In the genomic region with DNA sequence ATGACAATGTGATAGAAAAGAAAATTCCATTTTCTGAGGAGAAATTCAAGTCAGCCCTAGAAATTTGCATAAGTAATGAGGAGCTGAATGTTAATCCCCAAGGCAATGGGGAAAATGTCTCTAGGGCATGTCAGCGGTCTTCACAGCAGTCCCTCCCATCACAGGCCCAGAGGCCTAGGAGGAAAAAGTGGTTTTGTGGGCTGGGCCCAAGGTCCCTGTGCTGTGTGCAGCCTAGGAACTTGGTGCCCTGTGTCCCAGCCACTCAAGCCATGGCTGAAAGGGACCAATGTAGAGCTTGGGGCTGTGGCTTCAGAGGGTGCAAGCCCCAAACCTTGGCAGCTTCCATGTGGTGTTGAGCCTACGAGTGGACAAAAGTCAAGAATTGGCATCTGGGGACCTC, we compare ENCODE assay signal across 2 cellular contexts. TPM values are rescaled to one million over a fixed set of nuclear protein-coding genes. Genes with fewer than 3 reads are reported as not detected.
DNase-seq lines count a peak whose midpoint lies in the region; TF ChIP-seq lines count a peak whose summit lies in the region.
"Not testable (repeated sequence)": the region's sequence is repeated elsewhere in the genome, so short reads cannot be mapped to it uniquely, and the experiment has no call there.

No MANE protein-coding gene starts in this region.

- POLR2A ChIA-PET in HEK293 (lab: Yijun Ruan, JAX) = not testable (repeated sequence)

- not testable (repeated sequence) for H3K4me1 Mint-ChIP-seq in endothelial cell (ENCODE audit: unreplicated experiment)

- H3K9me3 ChIP-seq in HEK293 (ENCODE audit: control insufficient read depth, insufficient read depth, low read depth, low read length) = not testable (repeated sequence)

- H3K36me3 ChIP-seq in HEK293 (ENCODE audit: control insufficient read depth in 2 of 2, insufficient read depth in 1 of 2, low read length in 2 of 2) = peaks cover 4 to 84% of the 10 kb centered on the region in 2 experiments

- H3K4me1 ChIP-seq in HEK293 (ENCODE audit: control insufficient read depth, insufficient read depth, low read length) = not testable (repeated sequence)

- peak overlapping the region; percentile 83 for H3K4me3 Mint-ChIP-seq in endothelial cell (ENCODE audit: unreplicated experiment)

- H3K9me3 Mint-ChIP-seq in endothelial cell (ENCODE audit: unreplicated experiment) = peaks cover 11% of the 10 kb centered on the region

- DNase-seq in endothelial cell (ENCODE audit: low spot score) = not testable (repeated sequence)

- peaks cover 53% of the 10 kb centered on the region for H3K36me3 Mint-ChIP-seq in endothelial cell (ENCODE audit: low read depth, unreplicated experiment)

- not testable (repeated sequence) for H3K27ac ChIP-seq in HEK293 (ENCODE audit: extremely low read depth, low read depth, low read length)

- TF ChIP-seq CTCF in HEK293 (tag by site-specific recombination; IDR thresholded peaks at IDR 0.05); endothelial cell (IDR thresholded peaks at IDR 0.05; ENCODE audit: unreplicated experiment): not testable (repeated sequence)

- not testable (repeated sequence) for H3K27me3 Mint-ChIP-seq in endothelial cell (ENCODE audit: unreplicated experiment)

- H3K4me3 ChIP-seq in HEK293 (ENCODE audit: low read depth, low read length) = not testable (repeated sequence)

- H3K27ac Mint-ChIP-seq in endothelial cell (ENCODE audit: unreplicated experiment) = not testable (repeated sequence)

- CTCF ChIA-PET in HEK293 (lab: Yijun Ruan, JAX) = interaction anchor here (1.7 kb wide), 1 partner anchor 11 kb away, joined by 4 read pairs; no protein-coding TSS in a partner anchor

TF ChIP-seq in HEK293, 187 proteins besides CTCF, POLR2A, EP300 and RAD21:
- peak; percentile 90 for TF ChIP-seq ZNF585B (tag by site-specific recombination; IDR thresholded peaks at IDR 0.05)

RNA-seq across cellular contexts. Expression of gene TYW3, which starts 23.7 kb away (rescaled TPM):
- 14.8 TPM for total RNA-seq in endothelial cell (ENCODE audit: unreplicated experiment)

RNA-seq across cellular contexts. Expression of gene CRYZ, which starts 23.8 kb away (rescaled TPM):
- total RNA-seq in endothelial cell (ENCODE audit: unreplicated experiment) = 31.7 TPM
